In the genomic region with DNA sequence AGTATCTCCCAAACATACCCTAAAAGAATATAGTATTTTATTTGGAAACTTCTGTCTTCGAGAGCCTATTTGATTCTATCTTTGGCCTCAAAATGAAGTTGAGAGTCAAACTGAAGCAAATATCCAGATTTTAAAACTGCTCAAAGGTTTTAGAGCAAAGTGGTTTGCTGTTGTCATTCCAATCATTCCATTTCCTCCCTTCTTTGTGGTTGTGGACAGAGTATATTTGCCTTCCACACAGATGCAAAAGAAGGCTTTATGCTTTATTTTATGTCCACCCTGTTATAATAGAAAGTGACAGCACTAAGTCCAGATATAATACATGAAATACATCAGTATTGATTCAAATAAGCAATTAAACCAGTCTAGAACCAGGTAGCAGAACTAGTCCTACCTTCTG, we compare ENCODE assay signal across 13 cellular contexts. TPM values are rescaled to one million over a fixed set of nuclear protein-coding genes. Genes with fewer than 3 reads are reported as not detected.
DNase-seq lines count a peak whose midpoint lies in the region; ATAC-seq and TF ChIP-seq lines count a peak whose summit lies in the region.
"Had no signal": no experiment of that assay in that cellular context is flagged by ENCODE, and none has a peak within 500 bp of the region (broad histone marks: within the 10 kb centered on the region; RNA-seq: fewer than 3 reads in every experiment).

No MANE protein-coding gene starts in this region.

- H3K4me1 ChIP-seq in adipocyte (ENCODE audit: control insufficient read depth, insufficient read depth, low read length) (peaks cover 9% of the 10 kb centered on the region), lower lobe of right lung (peaks cover 10% of the 10 kb centered on the region)
- H3K4me1 ChIP-seq: sigmoid colon had no signal

- peaks cover 10% of the 10 kb centered on the region for H3K4me1 Mint-ChIP-seq in mesothelial cell of epicardium

- H3K9ac ChIP-seq in adipocyte (ENCODE audit: low read length): no peak overlapping the region

- no peaks in the 10 kb centered on the region for H3K36me3 Mint-ChIP-seq in mesothelial cell of epicardium

- DNase-seq in AG20443 (ENCODE audit: low spot score): peak; percentile 58
- peak; percentile 78 for DNase-seq in GM03348 (ENCODE audit: low spot score)
- peak; percentile 58 for DNase-seq in adipocyte (ENCODE audit: low read depth)
- no peak for DNase-seq in mesothelial cell of epicardium (ENCODE audit: low spot score in 2 of 2, unreplicated experiment in 2 of 2)
- no peak for DNase-seq in GF-D8 (lab: John Stamatoyannopoulos, UW)
- DNase-seq in NCI-H2107 (lab: John Stamatoyannopoulos, UW): no peak
- no peak for DNase-seq in lower lobe of right lung
- DNase-seq: Calu3, NCI-H1105 treated with DMSO at 0.1 percent for 48 hours, sigmoid colon, substantia nigra had no signal

- H3K9me3 Mint-ChIP-seq in mesothelial cell of epicardium: no peaks in the 10 kb centered on the region

- H3K27ac Mint-ChIP-seq in mesothelial cell of epicardium: peak overlapping the region; percentile 78

- no peak for TF ChIP-seq CTCF in mesothelial cell of epicardium (IDR thresholded peaks at IDR 0.05; ENCODE audit: unreplicated experiment)
- no peak for TF ChIP-seq CTCF in lower lobe of right lung (IDR thresholded peaks at IDR 0.05)

- H3K27me3 ChIP-seq in adipocyte (replicated peaks; ENCODE audit: control insufficient read depth, insufficient read depth, low read length) (no peaks in the 10 kb centered on the region), lower lobe of right lung (ENCODE audit: low read depth) (no peaks in the 10 kb centered on the region)
- H3K27me3 ChIP-seq: sigmoid colon had no signal

- H3K4me3 Mint-ChIP-seq in mesothelial cell of epicardium: no peak overlapping the region

- ATAC-seq in GM21576 (IDR thresholded peaks at IDR 0.05; ENCODE audit: unreplicated experiment): no peak
- no peak for ATAC-seq in lower lobe of right lung

- H3K4me3 ChIP-seq in adipocyte (ENCODE audit: low read length) (no peak overlapping the region), lower lobe of right lung (no peak overlapping the region)
- H3K4me3 ChIP-seq: sigmoid colon had no signal

- H3K27me3 Mint-ChIP-seq in mesothelial cell of epicardium (ENCODE audit: low read depth): no peaks in the 10 kb centered on the region

- no peaks in the 10 kb centered on the region for H3K36me3 ChIP-seq in adipocyte (ENCODE audit: control insufficient read depth, insufficient read depth, low read length, severe bottlenecking)
- H3K36me3 ChIP-seq in lower lobe of right lung: no peaks in the 10 kb centered on the region
- H3K36me3 ChIP-seq: sigmoid colon had no signal

- no peaks in the 10 kb centered on the region for H3K9me3 ChIP-seq in adipocyte (ENCODE audit: control insufficient read depth, low read length)
- no peaks in the 10 kb centered on the region for H3K9me3 ChIP-seq in lower lobe of right lung
- H3K9me3 ChIP-seq: sigmoid colon had no signal

- intact Hi-C loops in lower lobe of right lung (cut with DNase I): no loop called here

- H3K27ac ChIP-seq in lower lobe of right lung: no peak overlapping the region
- H3K27ac ChIP-seq: sigmoid colon had no signal

RNA-seq across cellular contexts. Expression of gene GZMK, which starts 12.4 kb away (rescaled TPM):
- total RNA-seq in mesothelial cell of epicardium: not detected in 3 replicates
- 1.8 TPM for total RNA-seq in lower lobe of right lung
- total RNA-seq: Calu3, NCI-H460 had no signal

RNA-seq across cellular contexts. Expression of gene ESM1, which starts 51.1 kb away (rescaled TPM):
- total RNA-seq in mesothelial cell of epicardium (0.23 to 0.40 TPM in 2 of 3 replicates, not detected in the other), lower lobe of right lung (0.68 TPM)
- total RNA-seq: Calu3, sigmoid colon had no signal

Comparison
In these comparisons a context has a peak if more than half of its experiments do, and no peak if none do; other contexts are left out.
1. DNase-seq: peak in AG20443 (single experiment), GM03348 (single experiment) and adipocyte (single experiment); none in mesothelial cell of epicardium (0 of 2), GF-D8 (single experiment), NCI-H2107 (single experiment) and lower lobe of right lung (single experiment).